25 cellular contexts compared by ENCODE assay signal in the genomic region with DNA sequence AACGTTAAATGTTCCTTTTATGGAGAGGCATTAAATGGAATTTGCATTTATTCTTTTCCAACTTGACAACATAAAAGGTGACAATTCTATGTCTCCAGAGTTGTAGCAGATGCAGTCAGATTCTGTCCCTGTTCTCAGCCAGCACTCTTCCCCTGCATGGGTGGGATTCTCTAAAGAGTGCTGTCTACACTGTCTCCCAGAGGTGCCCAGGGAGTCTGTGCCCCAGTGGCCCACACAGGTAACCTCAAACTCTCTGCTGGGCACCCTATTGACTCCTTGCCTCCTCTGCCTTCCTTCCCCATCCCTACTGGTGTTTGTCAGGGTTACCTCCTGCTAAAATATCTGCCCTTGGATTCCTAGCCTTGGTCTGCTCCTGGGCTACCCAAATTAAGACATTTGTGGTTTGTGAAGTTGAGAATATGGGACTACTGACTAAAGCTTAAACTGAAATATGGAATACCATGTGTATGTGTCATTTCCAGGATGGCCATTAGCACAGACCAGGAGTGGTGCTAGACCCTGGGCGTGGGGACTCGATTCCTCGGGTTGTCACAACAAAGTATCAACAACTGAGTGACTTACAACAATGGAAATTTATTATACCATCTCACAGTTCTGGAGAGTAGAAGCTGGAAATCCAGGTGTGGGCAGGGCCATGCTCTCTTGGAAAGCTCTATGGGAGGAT.
DNase-seq lines count a peak whose midpoint lies in the region; ATAC-seq and TF ChIP-seq lines count a peak whose summit lies in the region.
"Had no signal": no experiment of that assay in that cellular context is flagged by ENCODE, and none has a peak within 500 bp of the region (broad histone marks: within the 10 kb centered on the region; RNA-seq: fewer than 3 reads in every experiment).

No MANE protein-coding gene starts in this region.

- CTCF ChIA-PET in BJ (lab: Yijun Ruan, JAX) = interaction anchor here (0.9 to 1.5 kb wide), 3 partner anchors 18 to 32 kb away, joined by 3 to 6 read pairs (median 4); no protein-coding TSS in a partner anchor

- H3K27me3 ChIP-seq in BJ (ENCODE audit: control insufficient read depth, insufficient read depth, low read length) = no peaks in the 10 kb centered on the region

- DNase-seq in BJ (ENCODE audit: low read depth) = peak; percentile 20
- peak; percentile 93 for DNase-seq in HT1080 (ENCODE audit: low read depth)
- peak; percentile 49 for DNase-seq in astrocyte of the spinal cord (ENCODE audit: low read depth, low spot score)
- peak; percentile 11 for DNase-seq in myocyte (ENCODE audit: low read depth)
- DNase-seq in activated CD4-positive, alpha-beta T cell treated with anti-CD3 and anti-CD28 coated beads for 4 hours = no peak
- no peak for DNase-seq in SKM-1 treated with dmso at 0.1 percent for 144 hours (lab: John Stamatoyannopoulos, UW; ENCODE audit: unreplicated experiment)
- DNase-seq: activated CD4-positive, alpha-beta T cell treated with anti-CD3 and anti-CD28 coated beads, Interleukin-2, amount 10 ng/mL, durations not matched to agents 24 days and 14 days; activated CD8-positive, alpha-beta memory T cell treated with anti-CD3 and anti-CD28 coated beads, Interleukin-2, amount 50 U/mL, for 4 hours; activated gamma-delta T cell; caudate nucleus; CD8-positive, alpha-beta T cell; DMS79 treated with DMSO at 0.1 percent for 48 hours; KG1; left colon; midbrain; NCI-H1092; NCI-H2029; NCI-H446; nephron progenitor cell; NK-92 treated with Interleukin-12 subunit alpha and Interleukin-12 subunit beta, amount 100 ng/mL, for 24 hours had no signal

- POLR2A ChIA-PET in BJ (lab: Charles Lee) = no interaction called here

- H3K4me3 ChIP-seq in BJ (ENCODE audit: low read depth, low read length) (no peak overlapping the region), astrocyte of the spinal cord (ENCODE audit: low read depth, low read length) (no peak overlapping the region)
- H3K4me3 ChIP-seq: gastroesophageal sphincter, prostate gland, smooth muscle cell had no signal

- H3K36me3 ChIP-seq in BJ (ENCODE audit: control insufficient read depth, insufficient read depth, low read length) = no peaks in the 10 kb centered on the region
- H3K36me3 ChIP-seq: gastroesophageal sphincter, prostate gland had no signal

- in situ Hi-C loops in astrocyte of the spinal cord (cut with HindIII; ENCODE audit: low sequenced_read_pairs) = no loop called here

- TF ChIP-seq CTCF in BJ (IDR thresholded peaks at IDR 0.05; ENCODE audit: insufficient read depth, low read depth, low read length) = no peak
- TF ChIP-seq CTCF in astrocyte of the spinal cord (IDR thresholded peaks at IDR 0.05; ENCODE audit: low read depth, low read length) = no peak

- ATAC-seq in HG03108 (IDR thresholded peaks at IDR 0.05; ENCODE audit: unreplicated experiment) = no peak
- ATAC-seq in GM19397 (IDR thresholded peaks at IDR 0.05; ENCODE audit: unreplicated experiment) = no peak
- ATAC-seq: CD8-positive, alpha-beta T cell; gastroesophageal sphincter; left colon had no signal

Comparison
In these comparisons a context has a peak if more than half of its experiments do, and no peak if none do; other contexts are left out.
1. DNase-seq: peak in BJ (single experiment), HT1080 (single experiment), astrocyte of the spinal cord (single experiment) and myocyte (single experiment); none in activated CD4-positive, alpha-beta T cell treated with anti-CD3 and anti-CD28 coated beads for 4 hours (0 of 2) and SKM-1 treated with dmso at 0.1 percent for 144 hours (single experiment).